27 cellular contexts compared by ENCODE assay signal in the genomic region with DNA sequence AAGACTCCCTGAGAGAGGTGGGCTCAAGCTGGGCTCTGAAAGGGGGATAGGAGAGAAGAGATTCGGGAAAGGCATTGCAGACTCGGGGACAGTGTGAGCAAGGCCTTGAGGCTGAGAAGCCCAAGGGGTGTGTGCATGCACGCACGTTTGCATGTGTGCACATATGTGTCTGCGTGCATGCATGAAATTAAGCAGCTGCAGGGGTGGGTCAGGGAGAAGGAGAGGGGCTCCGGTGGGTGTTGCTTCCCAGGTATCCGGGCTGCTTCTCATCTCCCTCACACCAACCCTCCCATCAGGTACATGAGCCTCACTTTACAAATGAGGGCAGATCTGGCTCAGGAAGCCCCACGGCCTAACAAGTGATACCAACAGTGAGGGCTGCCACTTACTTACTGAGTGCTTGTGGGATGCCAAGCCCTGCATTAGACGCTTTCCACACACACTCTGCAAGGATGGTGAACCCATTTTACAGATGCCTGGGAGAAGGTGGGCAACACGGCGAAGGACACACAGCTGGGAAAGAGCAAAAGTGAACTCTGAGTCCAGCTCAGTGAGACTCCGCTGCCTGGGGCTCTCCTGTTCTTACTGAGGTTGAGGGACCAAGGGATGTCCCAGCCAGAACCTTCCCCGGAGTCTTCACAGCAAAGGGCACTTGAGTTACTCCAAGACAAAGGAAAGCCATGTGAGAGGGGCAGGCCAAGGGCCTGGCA. TPM values are rescaled to one million over a fixed set of nuclear protein-coding genes. Genes with fewer than 3 reads are reported as not detected.
A peak's percentile ranks its signal among the peaks of the same experiment; 100 is the strongest.
DNase-seq lines count a peak whose midpoint lies in the region; ATAC-seq, FAIRE-seq and TF ChIP-seq lines count a peak whose summit lies in the region.
"Had no signal": no experiment of that assay in that cellular context is flagged by ENCODE, and none has a peak within 500 bp of the region (broad histone marks: within the 10 kb centered on the region; RNA-seq: fewer than 3 reads in every experiment).

No MANE protein-coding gene starts in this region.

- intact Hi-C loops in HepG2 (cut with micrococcal nuclease; ENCODE audit: unreplicated experiment): no loop called here
- intact Hi-C loops in sigmoid colon (cut with DNase I): no loop called here

- TF ChIP-seq RAD21 in HepG2 (CRISPR knock-in tag; IDR thresholded peaks at IDR 0.05): no peak

- peak overlapping the region; percentile 67 for H3K27ac ChIP-seq in BLaER1
- no peak overlapping the region for H3K27ac ChIP-seq in astrocyte (ENCODE audit: low read depth, low read length)
- H3K27ac ChIP-seq in HepG2 (ENCODE audit: extremely low read length, insufficient read depth, low read length): no peak overlapping the region
- peak overlapping the region in 2 of 4 donors; percentile 69 to 98 for H3K27ac ChIP-seq in sigmoid colon
- H3K27ac ChIP-seq: parathyroid adenoma, Peyer's patch, SJCRH30, thyroid gland had no signal

- no peak overlapping the region for H3K4me3 Mint-ChIP-seq in astrocyte (ENCODE audit: unreplicated experiment)
- no peak overlapping the region for H3K4me3 Mint-ChIP-seq in activated CD4-positive, alpha-beta T cell treated with anti-CD3 and anti-CD28 coated beads, Interleukin-2, amount 10 ng/mL, durations not matched to agents 7 days and 5 days
- H3K4me3 Mint-ChIP-seq: activated naive CD4-positive, alpha-beta T cell treated with anti-CD3 and anti-CD28 coated beads, Interleukin-2, amount 50 U/mL, for 24 hours; activated T-helper 17 cell treated with anti-CD3 and anti-CD28 coated beads, Interleukin-2, amount 50 U/mL, for 72 hours; mesothelial cell of epicardium; natural killer cell; stimulated activated naive B cell treated with anti-CD40 and anti-IgM and Interleukin-4, amounts not matched to agents 10 μg/mL and 1 μg/mL and 100 μg/mL, for 72 hours had no signal

- H3K4me1 Mint-ChIP-seq in astrocyte (ENCODE audit: low read depth, unreplicated experiment): peaks cover 5% of the 10 kb centered on the region
- no peaks in the 10 kb centered on the region for H3K4me1 Mint-ChIP-seq in activated CD4-positive, alpha-beta T cell treated with anti-CD3 and anti-CD28 coated beads, Interleukin-2, amount 10 ng/mL, durations not matched to agents 7 days and 5 days
- H3K4me1 Mint-ChIP-seq: activated naive CD4-positive, alpha-beta T cell treated with anti-CD3 and anti-CD28 coated beads, Interleukin-2, amount 50 U/mL, for 24 hours; activated T-helper 17 cell treated with anti-CD3 and anti-CD28 coated beads, Interleukin-2, amount 50 U/mL, for 72 hours; IgD-negative memory B cell had no signal

- H3K36me3 ChIP-seq in BLaER1 (0 out of 2 replicates have a peak, but pooled peaks cover 6% of the 10 kb centered on the region), astrocyte (ENCODE audit: insufficient read depth, low read length) (peaks cover 2% of the 10 kb centered on the region), HepG2 (replicated peaks in 1 of 2; ENCODE audit: control insufficient read depth in 1 of 2, insufficient read depth in 2 of 2, low read length in 2 of 2) (peaks cover 0 to 3% of the 10 kb centered on the region in 2 experiments; a peak in 1 of 5 replicates), sigmoid colon (peaks cover 0 to 45% (median 8%) of the 10 kb centered on the region in 4 donors)

- peaks cover 11% of the 10 kb centered on the region for H3K27me3 Mint-ChIP-seq in astrocyte (ENCODE audit: low read depth, unreplicated experiment)
- H3K27me3 Mint-ChIP-seq in activated CD4-positive, alpha-beta T cell treated with anti-CD3 and anti-CD28 coated beads, Interleukin-2, amount 10 ng/mL, durations not matched to agents 7 days and 5 days: no peaks in the 10 kb centered on the region
- H3K27me3 Mint-ChIP-seq: activated naive CD4-positive, alpha-beta T cell treated with anti-CD3 and anti-CD28 coated beads, Interleukin-2, amount 50 U/mL, for 24 hours; activated T-helper 17 cell treated with anti-CD3 and anti-CD28 coated beads, Interleukin-2, amount 50 U/mL, for 72 hours; IgD-negative memory B cell; stimulated activated naive B cell treated with anti-CD40 and anti-IgM and Interleukin-4, amounts not matched to agents 10 μg/mL and 1 μg/mL and 100 μg/mL, for 72 hours had no signal

- TF ChIP-seq EP300 in HepG2 (IDR thresholded peaks at IDR 0.05; ENCODE audit: low read depth in 2 of 2, low read length in 2 of 2): no peak
- TF ChIP-seq EP300 in HepG2 (CRISPR knock-in tag; IDR thresholded peaks at IDR 0.05; ENCODE audit: borderline replicate concordance): no peak
- no peak for TF ChIP-seq EP300 in sigmoid colon (IDR thresholded peaks at IDR 0.05)

- no peaks in the 10 kb centered on the region; the same call in 1 of the 2 replicates for H3K4me1 ChIP-seq in BLaER1
- peaks cover 16% of the 10 kb centered on the region for H3K4me1 ChIP-seq in astrocyte (ENCODE audit: insufficient read depth, low read length)
- peaks cover 17% of the 10 kb centered on the region for H3K4me1 ChIP-seq in HepG2 (ENCODE audit: insufficient read depth, low read length)
- H3K4me1 ChIP-seq in sigmoid colon: peaks cover 0 to 98% (median 48%) of the 10 kb centered on the region in 4 donors

- BruUV-seq in HepG2 (replicated peaks; lab: Mats Ljungman, UMichigan): no TSS peak

- CTCF ChIA-PET in HepG2 (lab: Yijun Ruan, JAX; ENCODE audit: low intra/inter-chr PET ratio, low total read pairs): no interaction called here
- CTCF ChIA-PET in activated CD4-positive, alpha-beta T cell treated with anti-CD3 and anti-CD28 coated beads, Interleukin-2, amount 10 ng/mL, durations not matched to agents 7 days and 5 days (lab: Charles Lee): no interaction called here

- POLR2A ChIA-PET in HepG2 (lab: Yijun Ruan, JAX): no interaction called here
- POLR2A ChIA-PET in activated CD4-positive, alpha-beta T cell treated with anti-CD3 and anti-CD28 coated beads, Interleukin-2, amount 10 ng/mL, durations not matched to agents 7 days and 5 days (lab: Charles Lee): no interaction called here

- FAIRE-seq in astrocyte (lab: Jason Lieb, UNC) (no peak), HepG2 (lab: Jason Lieb, UNC) (no peak)
- FAIRE-seq: frontal cortex had no signal

- H3K9me3 ChIP-seq in BLaER1 (no peaks in the 10 kb centered on the region), astrocyte (ENCODE audit: insufficient read depth, low read depth, low read length) (no peaks in the 10 kb centered on the region), HepG2 (ENCODE audit: low read length) (no peaks in the 10 kb centered on the region), sigmoid colon (no peaks in the 10 kb centered on the region)
- H3K9me3 ChIP-seq: Caco-2, Peyer's patch, SJCRH30, thyroid gland had no signal

- peak overlapping the region; percentile 58 for H3K27ac Mint-ChIP-seq in astrocyte (ENCODE audit: unreplicated experiment)
- no peak overlapping the region for H3K27ac Mint-ChIP-seq in activated CD4-positive, alpha-beta T cell treated with anti-CD3 and anti-CD28 coated beads, Interleukin-2, amount 10 ng/mL, durations not matched to agents 7 days and 5 days
- H3K27ac Mint-ChIP-seq: activated naive CD4-positive, alpha-beta T cell treated with anti-CD3 and anti-CD28 coated beads, Interleukin-2, amount 50 U/mL, for 24 hours; activated T-helper 17 cell treated with anti-CD3 and anti-CD28 coated beads, Interleukin-2, amount 50 U/mL, for 72 hours; mesothelial cell of epicardium; stimulated activated naive B cell treated with anti-CD40 and anti-IgM and Interleukin-4, amounts not matched to agents 10 μg/mL and 1 μg/mL and 100 μg/mL, for 72 hours had no signal

- peaks cover 2% of the 10 kb centered on the region for H3K9me3 Mint-ChIP-seq in astrocyte (ENCODE audit: unreplicated experiment)
- H3K9me3 Mint-ChIP-seq in activated CD4-positive, alpha-beta T cell treated with anti-CD3 and anti-CD28 coated beads, Interleukin-2, amount 10 ng/mL, durations not matched to agents 7 days and 5 days: no peaks in the 10 kb centered on the region
- H3K9me3 Mint-ChIP-seq: activated naive CD4-positive, alpha-beta T cell treated with anti-CD3 and anti-CD28 coated beads, Interleukin-2, amount 50 U/mL, for 24 hours; activated T-helper 17 cell treated with anti-CD3 and anti-CD28 coated beads, Interleukin-2, amount 50 U/mL, for 72 hours; IgD-negative memory B cell; mesothelial cell of epicardium; natural killer cell; stimulated activated naive B cell treated with anti-CD40 and anti-IgM and Interleukin-4, amounts not matched to agents 10 μg/mL and 1 μg/mL and 100 μg/mL, for 72 hours had no signal

- DNase-seq in astrocyte (ENCODE audit: low read depth): no peak
- no peak for DNase-seq in HepG2 (ENCODE audit: low spot score)
- peak; percentile 53 for DNase-seq in sigmoid colon
- DNase-seq in NCI-H2171 treated with DMSO at 0.1 percent for 48 hours (lab: John Stamatoyannopoulos, UW): no peak
- DNase-seq in activated CD4-positive, alpha-beta T cell treated with anti-CD3 and anti-CD28 coated beads, Interleukin-2, amount 10 ng/mL, durations not matched to agents 7 days and 5 days: no peak
- no peak for DNase-seq in GM20000 (ENCODE audit: low spot score)
- DNase-seq: activated CD4-positive, alpha-beta T cell treated with anti-CD3 and anti-CD28 coated beads, Interleukin-2, amount 50 U/mL, for 48 hours; activated CD8-positive, alpha-beta memory T cell treated with anti-CD3 and anti-CD28 coated beads, Interleukin-2, amount 50 U/mL, for 48 hours; C1 segment of cervical spinal cord; Caco-2; natural killer cell; NCI-H1092 treated with DMSO at 0.1 percent for 48 hours; NCI-H187 treated with DMSO at 0.1 percent for 48 hours; NCI-H226; stimulated activated CD4-positive, alpha-beta T cell treated with anti-CD3 and anti-CD28 coated beads, Interleukin-4, amount 100 ng/mL, for 4 hours; stimulated activated naive B cell treated with anti-CD40 and anti-IgM and Interleukin-4, amounts not matched to agents 10 μg/mL and 1 μg/mL and 100 μg/mL, for 72 hours; thyroid gland had no signal

- H4K20me1 ChIP-seq in BLaER1 (no peaks in the 10 kb centered on the region), astrocyte (ENCODE audit: insufficient read depth, low read length) (peaks cover 78% of the 10 kb centered on the region), HepG2 (ENCODE audit: insufficient read depth, low read length) (no peaks in the 10 kb centered on the region)

- 95% methylated on average over 12 of the region's 13 CpGs for WGBS in HepG2 (ENCODE audit: low lambda C conversion rate)
- WGBS in sigmoid colon, 2 donors: 93 to 94% methylated on average over 13 of the region's 13 CpGs

- no peak overlapping the region for H2AFZ ChIP-seq in astrocyte (ENCODE audit: low read depth, low read length)
- no peak overlapping the region for H2AFZ ChIP-seq in HepG2 (ENCODE audit: low read length)
- H2AFZ ChIP-seq: parathyroid adenoma had no signal

- H3K27me3 ChIP-seq in BLaER1 (no peaks in the 10 kb centered on the region), astrocyte (ENCODE audit: insufficient read depth, low read length) (no peaks in the 10 kb centered on the region), HepG2 (ENCODE audit: control insufficient read depth in 1 of 2, insufficient read depth in 2 of 2, low read length in 2 of 2) (no peaks in the 10 kb centered on the region), sigmoid colon (no peaks in the 10 kb centered on the region)
- H3K27me3 ChIP-seq: Peyer's patch, SJCRH30, thyroid gland had no signal

- ATAC-seq in HepG2 (no peak), HG02973 (IDR thresholded peaks at IDR 0.05; ENCODE audit: unreplicated experiment) (no peak)
- ATAC-seq: activated T-helper 17 cell treated with anti-CD3 and anti-CD28 coated beads, Interleukin-2, amount 50 U/mL, for 72 hours; natural killer cell; stimulated activated naive B cell treated with anti-CD40 and anti-IgM and Interleukin-4, amounts not matched to agents 10 μg/mL and 1 μg/mL and 100 μg/mL, for 72 hours had no signal

- TF ChIP-seq POLR2A in HepG2 (IDR thresholded peaks at IDR 0.05; ENCODE audit: insufficient read depth in 1 of 2, low read depth in 2 of 2, low read length in 2 of 2) (no peak), sigmoid colon (IDR thresholded peaks at IDR 0.05) (no peak)

- in situ Hi-C loops in HepG2 (cut with HindIII; ENCODE audit: extremely low pct_ligation_motif_present, low pct_unique_long_range_greater_than_20kb): no loop called here

- TF ChIP-seq CTCF in astrocyte (IDR thresholded peaks at IDR 0.05; ENCODE audit: insufficient read depth, low read depth, low read length) (no peak), HepG2 (CRISPR knock-in tag; IDR thresholded peaks at IDR 0.05) (no peak), sigmoid colon (IDR thresholded peaks at IDR 0.05) (no peak), GM20000 (IDR thresholded peaks at IDR 0.05; ENCODE audit: extremely low read depth, missing control alignments) (no peak)

- H3K79me2 ChIP-seq in astrocyte (ENCODE audit: insufficient read depth, low read length) (peaks cover 10% of the 10 kb centered on the region), HepG2 (ENCODE audit: insufficient read depth, low read length) (no peaks in the 10 kb centered on the region)

- H3K36me3 Mint-ChIP-seq in astrocyte (ENCODE audit: low read depth, unreplicated experiment): peaks cover 19% of the 10 kb centered on the region
- H3K36me3 Mint-ChIP-seq in activated CD4-positive, alpha-beta T cell treated with anti-CD3 and anti-CD28 coated beads, Interleukin-2, amount 10 ng/mL, durations not matched to agents 7 days and 5 days (ENCODE audit: low read depth): no peaks in the 10 kb centered on the region
- H3K36me3 Mint-ChIP-seq: activated naive CD4-positive, alpha-beta T cell treated with anti-CD3 and anti-CD28 coated beads, Interleukin-2, amount 50 U/mL, for 24 hours; natural killer cell; stimulated activated naive B cell treated with anti-CD40 and anti-IgM and Interleukin-4, amounts not matched to agents 10 μg/mL and 1 μg/mL and 100 μg/mL, for 72 hours had no signal

- H3K4me2 ChIP-seq in BLaER1 (no peak overlapping the region; the same call in none of the 2 replicates), astrocyte (ENCODE audit: low read length) (no peak overlapping the region), HepG2 (ENCODE audit: low read depth, low read length) (no peak overlapping the region)

- no peak overlapping the region for H3K4me3 ChIP-seq in BLaER1
- no peak overlapping the region for H3K4me3 ChIP-seq in astrocyte (ENCODE audit: insufficient read depth, low read depth, low read length)
- H3K4me3 ChIP-seq in HepG2 (replicated peaks in 1 of 3; ENCODE audit: insufficient read depth in 1 of 3, low read depth in 2 of 3, low read length in 3 of 3): no peak overlapping the region
- H3K4me3 ChIP-seq in sigmoid colon: no peak overlapping the region
- H3K4me3 ChIP-seq: Peyer's patch, SJCRH30, thyroid gland had no signal

- H3K9ac ChIP-seq in BLaER1: no peak overlapping the region; the same call in 1 of the 2 replicates
- H3K9ac ChIP-seq in astrocyte (ENCODE audit: low read length): no peak overlapping the region
- H3K9ac ChIP-seq in HepG2 (ENCODE audit: insufficient read depth, low read depth, low read length): no peak overlapping the region
- H3K9ac ChIP-seq: parathyroid adenoma had no signal

RNA-seq across cellular contexts. Expression of gene ZCCHC24, which starts 26.4 kb away (rescaled TPM):
- 21.4 and 26.2 TPM in 2 replicates for total RNA-seq in astrocyte
- total RNA-seq in HepG2 (2016; rRNA removed; fragmentation: Illumina TruSeq; extraction: Trizol): 3.1 and 3.9 TPM in 2 replicates
- total RNA-seq in HepG2 (2016; cell fraction: cytosol; rRNA removed; fragmentation: Illumina TruSeq; extraction: Trizol; ENCODE audit: low read depth): 0.62 and 0.81 TPM in 2 replicates
- 3.5 and 3.6 TPM in 2 replicates for total RNA-seq in HepG2 (2016; cell fraction: insoluble cytoplasmic fraction; rRNA removed; fragmentation: Illumina TruSeq; extraction: Trizol)
- 3.7 and 4.0 TPM in 2 replicates for total RNA-seq in HepG2 (2016; cell fraction: membrane; rRNA removed; fragmentation: Illumina TruSeq; extraction: Trizol)
- 2.4 and 2.5 TPM in 2 replicates for total RNA-seq in HepG2 (2016; cell fraction: nucleus; rRNA removed; fragmentation: Illumina TruSeq; extraction: Trizol)
- polyA plus RNA-seq in HepG2 (2011; rRNA removed): 7.7 and 7.9 TPM in 2 replicates
- polyA plus RNA-seq in HepG2 (2011; cell fraction: cytosol; rRNA removed): 6.1 and 7.9 TPM in 2 replicates
- 5.9 and 9.2 TPM in 2 replicates for polyA plus RNA-seq in HepG2 (2011; cell fraction: nucleus; rRNA removed)
- 3.8 and 4.0 TPM in 2 replicates for polyA plus RNA-seq in HepG2 (2012)
- polyA plus RNA-seq in HepG2 (2016; cell fraction: cytosol; fragmentation: Illumina TruSeq; extraction: Trizol; ENCODE audit: low read depth): 0.43 and 0.45 TPM in 2 replicates
- 5.1 and 5.5 TPM in 2 replicates for polyA plus RNA-seq in HepG2 (2016; cell fraction: insoluble cytoplasmic fraction; fragmentation: Illumina TruSeq; extraction: Trizol; ENCODE audit: low read depth)
- polyA plus RNA-seq in HepG2 (2016; cell fraction: membrane; fragmentation: Illumina TruSeq; extraction: Trizol; ENCODE audit: low read depth): 2.8 and 3.1 TPM in 2 replicates
- 4.3 and 4.9 TPM in 2 replicates for polyA plus RNA-seq in HepG2 (2016; cell fraction: nucleus; fragmentation: Illumina TruSeq; extraction: Trizol; ENCODE audit: insufficient read depth, low read depth)
- 4.8 and 18.6 TPM in 2 replicates for polyA minus RNA-seq in HepG2 (2011; rRNA and poly(A)+ RNA removed; ENCODE audit: low replicate concordance)
- 7.8 and 8.3 TPM in 2 replicates for polyA minus RNA-seq in HepG2 (2011; cell fraction: cytosol; rRNA and poly(A)+ RNA removed)
- 3.5 and 3.6 TPM in 2 replicates for polyA minus RNA-seq in HepG2 (2011; cell fraction: nucleus; rRNA and poly(A)+ RNA removed)
- 100 to 1,000 TPM in 3 of 4 donors, 10 to 100 TPM in 1; 82.6 to 141 (median 121) TPM for total RNA-seq in sigmoid colon
- 10 to 100 TPM in 2 of 3 donors, 1 to 10 TPM in 1; 7.6 to 31.2 (median 21.1) TPM for polyA plus RNA-seq in sigmoid colon
- under 1 TPM; 0.52 to 0.73 TPM for total RNA-seq in activated CD4-positive, alpha-beta T cell treated with anti-CD3 and anti-CD28 coated beads, Interleukin-2, amount 10 ng/mL, durations not matched to agents 7 days and 5 days
